Comparison of ENCODE assay signal across 12 cellular contexts in the genomic region with DNA sequence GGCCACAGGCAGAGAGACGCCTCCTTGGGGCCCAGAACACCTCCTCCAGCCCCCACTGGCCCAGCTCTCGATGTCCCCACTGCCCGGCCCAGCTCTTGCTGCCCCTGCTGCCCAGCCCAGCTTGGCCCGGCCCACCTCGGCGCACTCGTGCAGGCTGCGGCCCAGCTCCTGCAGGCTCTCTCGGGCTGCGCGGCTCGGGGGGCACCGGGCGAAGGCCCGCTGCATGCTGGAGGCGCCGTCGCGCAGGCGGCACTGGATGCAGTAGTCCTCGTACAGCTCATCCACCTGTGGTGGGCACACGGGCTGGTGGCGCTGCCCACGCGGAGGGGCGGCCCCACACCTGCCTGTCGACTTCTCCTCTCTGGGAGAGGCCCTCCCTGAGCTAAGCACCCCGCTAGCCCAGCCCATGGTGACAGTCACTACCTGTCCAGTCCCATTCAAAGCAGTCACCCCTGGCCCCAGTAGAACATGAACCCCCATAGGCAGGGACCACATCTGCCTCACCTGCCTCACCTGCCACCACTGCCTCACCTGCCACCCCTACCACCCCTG.
DNase-seq lines count a peak whose midpoint lies in the region; ATAC-seq and TF ChIP-seq lines count a peak whose summit lies in the region.
"Had no signal": no experiment of that assay in that cellular context is flagged by ENCODE, and none has a peak within 500 bp of the region (broad histone marks: within the 10 kb centered on the region; RNA-seq: fewer than 3 reads in every experiment).

No MANE protein-coding gene starts in this region.

- DNase-seq in H7 (peak; percentile 64), HCT116 (ENCODE audit: low read depth, low spot score) (no peak), RWPE2 (ENCODE audit: low spot score) (peak; percentile 83), osteoblast (ENCODE audit: insufficient read length, low spot score, missing footprints) (peak; percentile 58)
- DNase-seq: AML-193; Caco-2; CD4-positive, alpha-beta T cell; KG1 had no signal

- POLR2A ChIA-PET in HCT116 (lab: Charles Lee) = no interaction called here

- no peaks in the 10 kb centered on the region for H3K9me2 ChIP-seq in HCT116 (ENCODE audit: insufficient read depth)

- H3K4me2 ChIP-seq in HCT116 (ENCODE audit: low read length) (0 out of 2 replicates have a peak overlapping the region, but pooled peaks have one; percentile 7), osteoblast (ENCODE audit: insufficient read depth, low read length) (no peak overlapping the region)
- H3K4me2 ChIP-seq: GM23338 had no signal

- RAD21 ChIA-PET in HCT116 (lab: Charles Lee; ENCODE audit: low non-redundant PET in 1 of 2, low total read pairs in 2 of 2, uncharacterized antibody in 2 of 2, unreplicated experiment in 2 of 2) = no interaction called here

- BruUV-seq in HCT116 (replicated peaks; lab: Mats Ljungman, UMichigan) = no TSS peak

- CTCF ChIA-PET in HCT116 (lab: Charles Lee) = interaction anchor here (1.0 kb wide), 2 partner anchors 26 to 134 kb away, joined by 3 to 4 read pairs; no protein-coding TSS in a partner anchor

- TF ChIP-seq RAD21 in HCT116 (IDR thresholded peaks at IDR 0.05; ENCODE audit: low read depth) = no peak

- H4K20me1 ChIP-seq in HCT116 (ENCODE audit: insufficient read depth) (no peaks in the 10 kb centered on the region), osteoblast (ENCODE audit: insufficient read depth, low read length) (no peaks in the 10 kb centered on the region)

- TF ChIP-seq CTCF in HCT116 (IDR thresholded peaks at IDR 0.05 in 2 of 3, conservative IDR thresholded peaks at IDR 0.05 in 1 of 3; ENCODE audit: borderline replicate concordance in 1 of 3, insufficient read depth in 1 of 3, low read depth in 2 of 3, low read length in 2 of 3) (no peak), RWPE2 (IDR thresholded peaks at IDR 0.05; ENCODE audit: poor library complexity, severe bottlenecking) (no peak), osteoblast (IDR thresholded peaks at IDR 0.05; ENCODE audit: extremely low read depth, low read depth, low read length) (no peak)

- peaks cover 0 to 8% of the 10 kb centered on the region in 2 experiments; a peak in 1 of 4 replicates for H3K4me1 ChIP-seq in HCT116 (ENCODE audit: control insufficient read depth in 1 of 2, insufficient read depth in 2 of 2, low read length in 2 of 2)
- no peaks in the 10 kb centered on the region for H3K4me1 ChIP-seq in RWPE2 (ENCODE audit: insufficient read depth, poor library complexity, severe bottlenecking)
- peaks cover 3% of the 10 kb centered on the region for H3K4me1 ChIP-seq in osteoblast (ENCODE audit: insufficient read depth, low read length)
- H3K4me1 ChIP-seq: Caco-2 had no signal

- H3K27me3 ChIP-seq in H7 (ENCODE audit: control insufficient read depth, insufficient read depth, low read length) = no peaks in the 10 kb centered on the region
- no peaks in the 10 kb centered on the region for H3K27me3 ChIP-seq in HCT116 (ENCODE audit: insufficient read depth, low read length)
- H3K27me3 ChIP-seq in RWPE2 (ENCODE audit: insufficient read depth, poor library complexity, severe bottlenecking) = no peaks in the 10 kb centered on the region
- H3K27me3 ChIP-seq in osteoblast (ENCODE audit: insufficient read depth, low read length) = no peaks in the 10 kb centered on the region

- no peak overlapping the region for H3K9ac ChIP-seq in HCT116 (ENCODE audit: low read length)

- H2AFZ ChIP-seq in HCT116 (ENCODE audit: low read depth, low read length, poor library complexity, severe bottlenecking) (no peak overlapping the region), osteoblast (ENCODE audit: low read length) (no peak overlapping the region)
- H2AFZ ChIP-seq: GM23338 had no signal

- peak overlapping the region; percentile 18; the same call in 1 of the 2 replicates for H3K27ac ChIP-seq in HCT116 (ENCODE audit: low read depth, low read length)
- no peak overlapping the region for H3K27ac ChIP-seq in RWPE2 (ENCODE audit: poor library complexity, severe bottlenecking)
- no peak overlapping the region for H3K27ac ChIP-seq in osteoblast (ENCODE audit: low read depth, low read length)
- H3K27ac ChIP-seq: C4-2B had no signal

- TF ChIP-seq POLR2A in HCT116 (IDR thresholded peaks at IDR 0.05; ENCODE audit: borderline replicate concordance, extremely low read depth, insufficient read depth, insufficient read length) = no peak

- H3K36me3 ChIP-seq in H7 (replicated peaks; ENCODE audit: control insufficient read depth, insufficient read depth, low read length) = no peaks in the 10 kb centered on the region
- no peaks in the 10 kb centered on the region for H3K36me3 ChIP-seq in HCT116 (ENCODE audit: control insufficient read depth in 1 of 2, insufficient read depth in 2 of 2, low read length in 2 of 2)
- no peaks in the 10 kb centered on the region for H3K36me3 ChIP-seq in RWPE2 (ENCODE audit: low read depth)
- H3K36me3 ChIP-seq in osteoblast (ENCODE audit: insufficient read depth, low read length) = no peaks in the 10 kb centered on the region

- intact Hi-C loops in HCT116 (cut with micrococcal nuclease) = no loop called here

- H3K79me2 ChIP-seq in HCT116 (ENCODE audit: insufficient read depth, low read length) (no peaks in the 10 kb centered on the region), osteoblast (ENCODE audit: insufficient read depth, low read length) (no peaks in the 10 kb centered on the region)

- H3K4me3 ChIP-seq in H7 (ENCODE audit: insufficient read depth, low read depth, low read length) (no peak overlapping the region), HCT116 (replicated peaks in 1 of 2; ENCODE audit: low read depth in 1 of 2, low read length in 2 of 2) (no peak overlapping the region), RWPE2 (ENCODE audit: severe bottlenecking) (no peak overlapping the region), osteoblast (ENCODE audit: insufficient read depth, low read length) (no peak overlapping the region)
- H3K4me3 ChIP-seq: GM23338 had no signal

- H3K9me3 ChIP-seq in HCT116 (ENCODE audit: control insufficient read depth in 1 of 2, insufficient read depth in 1 of 2, low read depth in 1 of 2, low read length in 2 of 2) (no peaks in the 10 kb centered on the region), RWPE2 (ENCODE audit: severe bottlenecking) (no peaks in the 10 kb centered on the region), osteoblast (ENCODE audit: low read depth, low read length) (no peaks in the 10 kb centered on the region)
- H3K9me3 ChIP-seq: Caco-2 had no signal

- ATAC-seq in HCT116 = no peak
- no peak for ATAC-seq in RWPE2 (ENCODE audit: low read depth)
- ATAC-seq in GM19455 (IDR thresholded peaks at IDR 0.05; ENCODE audit: unreplicated experiment) = no peak
- no peak for ATAC-seq in HG03521 (IDR thresholded peaks at IDR 0.05; ENCODE audit: unreplicated experiment)

TF ChIP-seq in HCT116, 20 proteins besides CTCF, POLR2A, EP300 and RAD21:
- TF ChIP-seq ZNF274 (IDR thresholded peaks at IDR 0.05; ENCODE audit: low read depth, low read length) (no peak), ELF1 (IDR thresholded peaks at IDR 0.05; ENCODE audit: borderline replicate concordance, low read depth) (no peak), JUND (IDR thresholded peaks at IDR 0.05) (no peak)
- TF ChIP-seq, protein P1, sequence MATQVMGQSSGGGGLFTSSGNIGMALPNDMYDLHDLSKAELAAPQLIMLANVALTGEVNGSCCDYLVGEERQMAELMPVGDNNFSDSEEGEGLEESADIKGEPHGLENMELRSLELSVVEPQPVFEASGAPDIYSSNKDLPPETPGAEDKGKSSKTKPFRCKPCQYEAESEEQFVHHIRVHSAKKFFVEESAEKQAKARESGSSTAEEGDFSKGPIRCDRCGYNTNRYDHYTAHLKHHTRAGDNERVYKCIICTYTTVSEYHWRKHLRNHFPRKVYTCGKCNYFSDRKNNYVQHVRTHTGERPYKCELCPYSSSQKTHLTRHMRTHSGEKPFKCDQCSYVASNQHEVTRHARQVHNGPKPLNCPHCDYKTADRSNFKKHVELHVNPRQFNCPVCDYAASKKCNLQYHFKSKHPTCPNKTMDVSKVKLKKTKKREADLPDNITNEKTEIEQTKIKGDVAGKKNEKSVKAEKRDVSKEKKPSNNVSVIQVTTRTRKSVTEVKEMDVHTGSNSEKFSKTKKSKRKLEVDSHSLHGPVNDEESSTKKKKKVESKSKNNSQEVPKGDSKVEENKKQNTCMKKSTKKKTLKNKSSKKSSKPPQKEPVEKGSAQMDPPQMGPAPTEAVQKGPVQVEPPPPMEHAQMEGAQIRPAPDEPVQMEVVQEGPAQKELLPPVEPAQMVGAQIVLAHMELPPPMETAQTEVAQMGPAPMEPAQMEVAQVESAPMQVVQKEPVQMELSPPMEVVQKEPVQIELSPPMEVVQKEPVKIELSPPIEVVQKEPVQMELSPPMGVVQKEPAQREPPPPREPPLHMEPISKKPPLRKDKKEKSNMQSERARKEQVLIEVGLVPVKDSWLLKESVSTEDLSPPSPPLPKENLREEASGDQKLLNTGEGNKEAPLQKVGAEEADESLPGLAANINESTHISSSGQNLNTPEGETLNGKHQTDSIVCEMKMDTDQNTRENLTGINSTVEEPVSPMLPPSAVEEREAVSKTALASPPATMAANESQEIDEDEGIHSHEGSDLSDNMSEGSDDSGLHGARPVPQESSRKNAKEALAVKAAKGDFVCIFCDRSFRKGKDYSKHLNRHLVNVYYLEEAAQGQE (IDR thresholded peaks at IDR 0.05; ENCODE audit: low read depth) = no peak
- TF ChIP-seq, protein P2, sequence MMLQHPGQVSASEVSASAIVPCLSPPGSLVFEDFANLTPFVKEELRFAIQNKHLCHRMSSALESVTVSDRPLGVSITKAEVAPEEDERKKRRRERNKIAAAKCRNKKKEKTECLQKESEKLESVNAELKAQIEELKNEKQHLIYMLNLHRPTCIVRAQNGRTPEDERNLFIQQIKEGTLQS (IDR thresholded peaks at IDR 0.05) = no peak
- TF ChIP-seq, protein P3, sequence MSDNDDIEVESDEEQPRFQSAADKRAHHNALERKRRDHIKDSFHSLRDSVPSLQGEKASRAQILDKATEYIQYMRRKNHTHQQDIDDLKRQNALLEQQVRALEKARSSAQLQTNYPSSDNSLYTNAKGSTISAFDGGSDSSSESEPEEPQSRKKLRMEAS (IDR thresholded peaks at IDR 0.05) = no peak
